Comparison of ENCODE assay signal across 10 cellular contexts in genomic region chr4:20249333-20249732, GRCh38. TPM values are rescaled to one million over a fixed set of nuclear protein-coding genes. Genes with fewer than 3 reads are reported as not detected.
A peak's percentile ranks its signal among the peaks of the same experiment; 100 is the strongest.
DNase-seq lines count a peak whose midpoint lies in the region; ATAC-seq, FAIRE-seq and TF ChIP-seq lines count a peak whose summit lies in the region.
"Had no signal": no experiment of that assay in that cellular context is flagged by ENCODE, and none has a peak within 500 bp of the region (broad histone marks: within the 10 kb centered on the region; RNA-seq: fewer than 3 reads in every experiment).

No MANE protein-coding gene starts in this region.

- TF ChIP-seq POLR2A in GM12892 (IDR thresholded peaks at IDR 0.05; ENCODE audit: low read depth, low read length), result no peak

- no peaks in the 10 kb centered on the region for H3K27me3 ChIP-seq in GM23248 (replicated peaks; ENCODE audit: insufficient read depth)
- H3K27me3 ChIP-seq in psoas muscle (ENCODE audit: insufficient read depth in 3 of 3, low read length in 2 of 3), result peaks cover 0 to 17% (median 13%) of the 10 kb centered on the region in 3 donors

- H3K4me1 ChIP-seq in GM23248 (ENCODE audit: insufficient read depth), result peaks cover 23% of the 10 kb centered on the region
- H3K4me1 ChIP-seq in psoas muscle, result no peaks in the 10 kb centered on the region

- no peaks in the 10 kb centered on the region for H3K9me2 ChIP-seq in GM23248 (ENCODE audit: insufficient read depth)

- peak; percentile 5 for TF ChIP-seq CTCF in psoas muscle (IDR thresholded peaks at IDR 0.05)

- H3K4me2 ChIP-seq in GM23248 (ENCODE audit: unreplicated experiment), result peak overlapping the region; percentile 17

- H3K4me3 ChIP-seq in GM23248 (no peak overlapping the region), psoas muscle (no peak overlapping the region)
- H3K4me3 ChIP-seq: skin epidermis had no signal

- H4K20me1 ChIP-seq in GM23248 (ENCODE audit: insufficient read depth), result no peaks in the 10 kb centered on the region

- peak; percentile 39 for FAIRE-seq in endometrium (lab: Jason Lieb, UNC)
- FAIRE-seq in GM12892 (lab: Jason Lieb, UNC), result no peak

- WGBS in GM23248 (ENCODE audit: low coverage in 1 of 2, low lambda C conversion rate in 2 of 2, missing lambda C conversion rate in 2 of 2), 2 experiments, result 61 to 66% methylated on average over 2 of the region's 2 CpGs
- WGBS in psoas muscle, 3 donors, result 31 to 61% (median 33%) methylated on average over 2 of the region's 2 CpGs

- ATAC-seq in psoas muscle, result no peak
- no peak for ATAC-seq in HG02938 (IDR thresholded peaks at IDR 0.05; ENCODE audit: unreplicated experiment)
- no peak for ATAC-seq in GM21360 (IDR thresholded peaks at IDR 0.05; ENCODE audit: unreplicated experiment)

- peaks cover 23% of the 10 kb centered on the region for H3K79me2 ChIP-seq in GM23248 (ENCODE audit: insufficient read depth)

- no peaks in the 10 kb centered on the region for H3K36me3 ChIP-seq in GM23248 (ENCODE audit: low read depth)
- H3K36me3 ChIP-seq in psoas muscle (ENCODE audit: insufficient read depth in 1 of 2, low read depth in 1 of 2), result no peaks in the 10 kb centered on the region

- H3K9ac ChIP-seq in GM23248, result peak overlapping the region; percentile 23

- intact Hi-C loops in psoas muscle (cut with DNase I), result loop anchor here in 1 of 2 donors (10.0 kb wide), 1 partner anchor 1565 kb away; no protein-coding TSS in a partner anchor

- 0 out of 2 replicates have a peak overlapping the region, but pooled peaks have one; percentile 17 for H2AFZ ChIP-seq in GM23248

- no peaks in the 10 kb centered on the region for H3K9me3 ChIP-seq in GM23248 (ENCODE audit: low read depth)
- H3K9me3 ChIP-seq in psoas muscle, result no peaks in the 10 kb centered on the region

- H3F3A ChIP-seq in GM23248 (ENCODE audit: insufficient read depth), result peaks cover 16% of the 10 kb centered on the region

- H3K27ac ChIP-seq in GM23248 (peak overlapping the region; percentile 11; the same call in 1 of the 2 replicates), psoas muscle (no peak overlapping the region)
- H3K27ac ChIP-seq: skin epidermis had no signal

- in situ Hi-C loops in GM23248 (cut with MboI), result loop anchor here (10.0 to 25.0 kb wide), 2 partner anchors 935 to 1562 kb away; no protein-coding TSS in a partner anchor

- DNase-seq in GM23248, result peak; percentile 76
- peak; percentile 16 for DNase-seq in NCI-H2227 treated with DMSO at 0.1 percent for 48 hours (lab: John Stamatoyannopoulos, UW)
- no peak for DNase-seq in psoas muscle
- DNase-seq in GM12892 (ENCODE audit: insufficient read length), result no peak
- DNase-seq: activated CD4-positive, alpha-beta T cell treated with anti-CD3 and anti-CD28 coated beads, Interleukin-2, amount 50 U/mL, for 1 hour; KG1 had no signal

RNA-seq across cellular contexts. Expression of gene SLIT2, which starts 2.4 kb away (rescaled TPM):
- 23.0 and 24.9 TPM in 2 replicates for total RNA-seq in GM23248 (2014; rRNA removed; shearing (Covaris generic))
- polyA plus RNA-seq in GM23248 (2016; fragmentation: Nextera tagmentation; extraction: Ambion mirVana) (43.9 and 50.8 TPM in 2 replicates), psoas muscle (1 to 10 TPM in 2 of 3 donors, under 1 TPM in 1; 0.22 to 2.5 (median 1.4) TPM)
- 1 to 10 TPM; 4.7 to 9.0 (median 6.1) TPM for total RNA-seq in psoas muscle
- polyA plus RNA-seq in GM12892 (2012; ENCODE audit: missing spikeins), result not detected

Comparison
In these comparisons a context has a peak if more than half of its experiments do, and no peak if none do; other contexts are left out.
1. DNase-seq: peak in GM23248 (single experiment) and NCI-H2227 treated with DMSO at 0.1 percent for 48 hours (single experiment); none in psoas muscle (0 of 2) and GM12892 (single experiment).